ENCODE assay signal across 1 cellular context in the genomic region with DNA sequence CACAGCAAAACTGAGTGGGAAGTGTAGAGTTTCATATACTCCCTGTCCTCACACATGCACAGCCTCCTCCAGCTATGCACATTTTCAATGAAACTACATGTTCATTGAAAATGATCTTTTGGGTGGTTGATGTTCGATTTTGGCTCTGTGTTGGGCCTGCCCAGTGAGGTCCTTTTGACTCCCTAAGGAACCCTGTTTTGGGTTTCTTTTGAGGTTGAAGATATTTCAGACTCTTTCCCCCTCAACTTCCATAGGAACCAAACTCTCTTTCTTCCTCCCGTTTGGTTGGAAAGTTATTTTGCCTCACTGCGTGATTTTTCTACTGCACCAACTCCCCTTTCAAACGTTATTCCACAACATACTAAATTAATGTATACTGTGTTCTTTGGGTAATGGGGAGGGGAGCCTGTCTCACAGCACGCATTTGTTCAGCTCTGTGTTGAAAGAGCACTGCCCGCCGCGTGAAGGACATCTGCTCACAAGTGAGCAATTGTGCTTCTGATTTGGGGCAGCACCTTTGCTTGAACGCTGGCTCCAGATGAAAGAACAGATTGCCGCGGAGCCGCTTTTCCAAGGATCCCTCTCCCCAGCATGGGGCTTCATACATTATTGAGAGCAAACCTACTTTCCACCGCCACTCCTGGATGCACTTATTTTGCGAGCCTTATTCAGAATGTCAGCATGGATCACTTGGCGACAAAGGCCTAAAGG.
TF ChIP-seq lines count a peak whose summit lies in the region.

No MANE protein-coding gene starts in this region.

TF ChIP-seq in HepG2, 621 proteins besides CTCF, POLR2A, EP300 and RAD21 (continued from another document and continues in another):
- TF ChIP-seq RARA (CRISPR knock-in tag; IDR thresholded peaks at IDR 0.05): peak; percentile 76
- peak; percentile 52 for TF ChIP-seq IKZF4 (CRISPR knock-in tag; IDR thresholded peaks at IDR 0.05; ENCODE audit: borderline replicate concordance, low read depth, not compliant biosample characterization)
- TF ChIP-seq PRMT3 (CRISPR knock-in tag; IDR thresholded peaks at IDR 0.05; ENCODE audit: borderline replicate concordance, low read depth): peak; percentile 74; the same call in 1 of the 2 replicates
- TF ChIP-seq HNRNPL (IDR thresholded peaks at IDR 0.05; ENCODE audit: low read depth, low read length): no peak
- no peak for TF ChIP-seq KLF11 (CRISPR knock-in tag; IDR thresholded peaks at IDR 0.05)
- no peak for TF ChIP-seq MTF1 (CRISPR knock-in tag; IDR thresholded peaks at IDR 0.05)
- peak; percentile 96 for TF ChIP-seq XRCC5 (optimal IDR thresholded peaks at IDR 0.05; ENCODE audit: low read length)
- TF ChIP-seq ZSCAN22 (CRISPR knock-in tag; IDR thresholded peaks at IDR 0.05): 0 out of 2 replicates have a peak, but pooled peaks have one; percentile 31
- TF ChIP-seq NR3C1 (CRISPR knock-in tag; IDR thresholded peaks at IDR 0.05): no peak
- no peak for TF ChIP-seq ZNF180 (CRISPR knock-in tag; IDR thresholded peaks at IDR 0.05; ENCODE audit: borderline replicate concordance, low read depth)
- peak; percentile 68 for TF ChIP-seq ZSCAN21 (CRISPR knock-in tag; IDR thresholded peaks at IDR 0.05; ENCODE audit: borderline replicate concordance)
- peak; percentile 90 for TF ChIP-seq ZNF121 (CRISPR knock-in tag; IDR thresholded peaks at IDR 0.05)
- no peak for TF ChIP-seq MYNN (CRISPR knock-in tag; IDR thresholded peaks at IDR 0.05; ENCODE audit: low read depth)
- TF ChIP-seq ZNF737 (CRISPR knock-in tag; IDR thresholded peaks at IDR 0.05; ENCODE audit: borderline replicate concordance): no peak
- TF ChIP-seq ESRRA (CRISPR knock-in tag; IDR thresholded peaks at IDR 0.05; ENCODE audit: low read depth): peak; percentile 81
- TF ChIP-seq ZSCAN25 (CRISPR knock-in tag; IDR thresholded peaks at IDR 0.05): peak; percentile 64; the same call in 1 of the 2 replicates
- TF ChIP-seq ZNF331 (CRISPR knock-in tag; IDR thresholded peaks at IDR 0.05): peak; percentile 92
- no peak for TF ChIP-seq ATRX (CRISPR knock-in tag; IDR thresholded peaks at IDR 0.05; ENCODE audit: borderline replicate concordance)
- no peak for TF ChIP-seq ZNF615 (CRISPR knock-in tag; IDR thresholded peaks at IDR 0.05; ENCODE audit: borderline replicate concordance)
- TF ChIP-seq CC2D1A (CRISPR knock-in tag; IDR thresholded peaks at IDR 0.05): 0 out of 2 replicates have a peak, but pooled peaks have one; percentile 66
- no peak for TF ChIP-seq TIGD3 (CRISPR knock-in tag; IDR thresholded peaks at IDR 0.05; ENCODE audit: borderline replicate concordance)
- no peak for TF ChIP-seq SCMH1 (CRISPR knock-in tag; IDR thresholded peaks at IDR 0.05; ENCODE audit: borderline replicate concordance)
- peak; percentile 16; the same call in 1 of the 2 replicates for TF ChIP-seq SMC3 (IDR thresholded peaks at IDR 0.05; ENCODE audit: low read length)
- no peak for TF ChIP-seq NFRKB (IDR thresholded peaks at IDR 0.05)
- no peak for TF ChIP-seq RARG (CRISPR knock-in tag; IDR thresholded peaks at IDR 0.05; ENCODE audit: low read depth)
- TF ChIP-seq KIAA2018 (CRISPR knock-in tag; IDR thresholded peaks at IDR 0.05; ENCODE audit: borderline replicate concordance): no peak
- TF ChIP-seq, protein P1, sequence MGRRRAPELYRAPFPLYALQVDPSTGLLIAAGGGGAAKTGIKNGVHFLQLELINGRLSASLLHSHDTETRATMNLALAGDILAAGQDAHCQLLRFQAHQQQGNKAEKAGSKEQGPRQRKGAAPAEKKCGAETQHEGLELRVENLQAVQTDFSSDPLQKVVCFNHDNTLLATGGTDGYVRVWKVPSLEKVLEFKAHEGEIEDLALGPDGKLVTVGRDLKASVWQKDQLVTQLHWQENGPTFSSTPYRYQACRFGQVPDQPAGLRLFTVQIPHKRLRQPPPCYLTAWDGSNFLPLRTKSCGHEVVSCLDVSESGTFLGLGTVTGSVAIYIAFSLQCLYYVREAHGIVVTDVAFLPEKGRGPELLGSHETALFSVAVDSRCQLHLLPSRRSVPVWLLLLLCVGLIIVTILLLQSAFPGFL (CRISPR knock-in tag; IDR thresholded peaks at IDR 0.05): no peak
- TF ChIP-seq, protein P2, sequence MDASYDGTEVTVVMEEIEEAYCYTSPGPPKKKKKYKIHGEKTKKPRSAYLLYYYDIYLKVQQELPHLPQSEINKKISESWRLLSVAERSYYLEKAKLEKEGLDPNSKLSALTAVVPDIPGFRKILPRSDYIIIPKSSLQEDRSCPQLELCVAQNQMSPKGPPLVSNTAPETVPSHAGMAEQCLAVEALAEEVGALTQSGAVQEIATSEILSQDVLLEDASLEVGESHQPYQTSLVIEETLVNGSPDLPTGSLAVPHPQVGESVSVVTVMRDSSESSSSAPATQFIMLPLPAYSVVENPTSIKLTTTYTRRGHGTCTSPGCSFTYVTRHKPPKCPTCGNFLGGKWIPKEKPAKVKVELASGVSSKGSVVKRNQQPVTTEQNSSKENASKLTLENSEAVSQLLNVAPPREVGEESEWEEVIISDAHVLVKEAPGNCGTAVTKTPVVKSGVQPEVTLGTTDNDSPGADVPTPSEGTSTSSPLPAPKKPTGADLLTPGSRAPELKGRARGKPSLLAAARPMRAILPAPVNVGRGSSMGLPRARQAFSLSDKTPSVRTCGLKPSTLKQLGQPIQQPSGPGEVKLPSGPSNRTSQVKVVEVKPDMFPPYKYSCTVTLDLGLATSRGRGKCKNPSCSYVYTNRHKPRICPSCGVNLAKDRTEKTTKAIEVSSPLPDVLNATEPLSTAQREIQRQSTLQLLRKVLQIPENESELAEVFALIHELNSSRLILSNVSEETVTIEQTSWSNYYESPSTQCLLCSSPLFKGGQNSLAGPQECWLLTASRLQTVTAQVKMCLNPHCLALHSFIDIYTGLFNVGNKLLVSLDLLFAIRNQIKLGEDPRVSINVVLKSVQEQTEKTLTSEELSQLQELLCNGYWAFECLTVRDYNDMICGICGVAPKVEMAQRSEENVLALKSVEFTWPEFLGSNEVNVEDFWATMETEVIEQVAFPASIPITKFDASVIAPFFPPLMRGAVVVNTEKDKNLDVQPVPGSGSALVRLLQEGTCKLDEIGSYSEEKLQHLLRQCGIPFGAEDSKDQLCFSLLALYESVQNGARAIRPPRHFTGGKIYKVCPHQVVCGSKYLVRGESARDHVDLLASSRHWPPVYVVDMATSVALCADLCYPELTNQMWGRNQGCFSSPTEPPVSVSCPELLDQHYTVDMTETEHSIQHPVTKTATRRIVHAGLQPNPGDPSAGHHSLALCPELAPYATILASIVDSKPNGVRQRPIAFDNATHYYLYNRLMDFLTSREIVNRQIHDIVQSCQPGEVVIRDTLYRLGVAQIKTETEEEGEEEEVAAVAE (CRISPR knock-in tag; IDR thresholded peaks at IDR 0.05; ENCODE audit: borderline replicate concordance): peak; percentile 83; the same call in 1 of the 2 replicates
- TF ChIP-seq CSRNP2 (CRISPR knock-in tag; conservative IDR thresholded peaks at IDR 0.05; ENCODE audit: low read depth): no peak
- no peak; the same call in 1 of the 2 replicates for TF ChIP-seq ZNF552 (CRISPR knock-in tag; IDR thresholded peaks at IDR 0.05; ENCODE audit: borderline replicate concordance)
- TF ChIP-seq ZNF160 (CRISPR knock-in tag; IDR thresholded peaks at IDR 0.05): 0 out of 2 replicates have a peak, but pooled peaks have one; percentile 25
- TF ChIP-seq RBFOX2 (IDR thresholded peaks at IDR 0.05; ENCODE audit: low read depth, low read length): 0 out of 2 replicates have a peak, but pooled peaks have one; percentile 50
- no peak for TF ChIP-seq PTBP1 (IDR thresholded peaks at IDR 0.05; ENCODE audit: low read depth, low read length, poor library complexity, severe bottlenecking)
- TF ChIP-seq ZSCAN31 (CRISPR knock-in tag; IDR thresholded peaks at IDR 0.05; ENCODE audit: low read depth): peak; percentile 88
- no peak for TF ChIP-seq ZNF678 (CRISPR knock-in tag; IDR thresholded peaks at IDR 0.05)
- TF ChIP-seq ZBTB26 (CRISPR knock-in tag; IDR thresholded peaks at IDR 0.05; ENCODE audit: borderline replicate concordance): 0 out of 2 replicates have a peak, but pooled peaks have one; percentile 41
- TF ChIP-seq TARDBP (CRISPR knock-in tag; IDR thresholded peaks at IDR 0.05): peak; percentile 80
- peak; percentile 34 for TF ChIP-seq NFYB (CRISPR knock-in tag; IDR thresholded peaks at IDR 0.05)
- TF ChIP-seq EEA1 (CRISPR knock-in tag; IDR thresholded peaks at IDR 0.05; ENCODE audit: borderline replicate concordance): no peak
- TF ChIP-seq KLF6 (CRISPR knock-in tag; IDR thresholded peaks at IDR 0.05): peak; percentile 82; the same call in 1 of the 2 replicates
- TF ChIP-seq U2AF2 (IDR thresholded peaks at IDR 0.05; ENCODE audit: low read depth, low read length): no peak
- peak; percentile 92 for TF ChIP-seq ZNF136 (CRISPR knock-in tag; IDR thresholded peaks at IDR 0.05; ENCODE audit: low read depth)
- peak; percentile 91 for TF ChIP-seq MTA1 (CRISPR knock-in tag; IDR thresholded peaks at IDR 0.05; ENCODE audit: borderline replicate concordance)
- TF ChIP-seq PAX8 (CRISPR knock-in tag; IDR thresholded peaks at IDR 0.05; ENCODE audit: borderline replicate concordance): 0 out of 2 replicates have a peak, but pooled peaks have one; percentile 45
- TF ChIP-seq STAT5B (CRISPR knock-in tag; IDR thresholded peaks at IDR 0.05): no peak
- peak; percentile 44; the same call in 1 of the 2 replicates for TF ChIP-seq ZNF790 (CRISPR knock-in tag; IDR thresholded peaks at IDR 0.05; ENCODE audit: borderline replicate concordance)
